Comparison of ENCODE assay signal across 9 cellular contexts in the genomic region with DNA sequence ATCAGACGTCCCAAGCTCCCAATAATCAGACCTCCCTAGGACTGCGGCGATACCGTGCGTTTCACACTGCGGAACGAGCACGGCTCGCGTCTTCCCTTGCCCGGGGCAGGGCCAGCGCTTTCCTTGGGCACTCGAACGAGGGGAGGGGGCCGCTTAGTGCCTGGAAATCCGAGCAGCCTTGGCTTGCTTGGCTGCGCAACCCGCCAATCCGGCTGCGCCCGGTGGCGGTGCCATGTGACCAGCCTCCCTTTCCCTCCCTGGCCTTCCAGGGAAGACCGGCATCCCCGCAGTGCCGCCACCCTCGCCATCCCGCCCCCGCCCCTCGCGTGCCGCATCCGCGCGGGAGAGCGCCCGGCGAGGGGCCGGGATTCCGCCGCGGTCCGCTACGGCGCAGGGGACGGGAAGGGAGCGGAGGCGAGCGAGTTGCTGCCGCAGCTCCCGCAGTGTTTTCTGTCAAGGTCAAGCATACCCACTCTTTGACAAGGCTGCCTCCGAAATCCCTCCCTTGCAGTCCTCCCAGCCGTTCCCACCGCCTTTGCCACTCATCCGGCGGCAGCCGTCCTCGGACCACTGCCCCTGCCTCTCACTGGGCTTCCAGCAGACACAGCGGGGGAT. TPM values are rescaled to one million over a fixed set of nuclear protein-coding genes. Genes with fewer than 3 reads are reported as not detected.
A peak's percentile ranks its signal among the peaks of the same experiment; 100 is the strongest.
DNase-seq lines count a peak whose midpoint lies in the region; ATAC-seq, FAIRE-seq and TF ChIP-seq lines count a peak whose summit lies in the region.
"Had no signal": no experiment of that assay in that cellular context is flagged by ENCODE, and none has a peak within 500 bp of the region (broad histone marks: within the 10 kb centered on the region; RNA-seq: fewer than 3 reads in every experiment).

No MANE protein-coding gene starts in this region.

- H3K4me1 ChIP-seq in HEK293 (ENCODE audit: control insufficient read depth, insufficient read depth, low read length) (no peaks in the 10 kb centered on the region), RWPE2 (ENCODE audit: insufficient read depth, poor library complexity, severe bottlenecking) (no peaks in the 10 kb centered on the region), endothelial cell of umbilical vein (ENCODE audit: control insufficient read depth, extremely low read depth, insufficient read depth, low read length) (no peaks in the 10 kb centered on the region), mesodermal cell (ENCODE audit: control insufficient read depth, insufficient read depth, low read length, poor library complexity, severe bottlenecking) (no peaks in the 10 kb centered on the region), thyroid gland (peaks cover 4 to 5% of the 10 kb centered on the region in 2 donors)

- H3K9ac ChIP-seq in endothelial cell of umbilical vein (replicated peaks; ENCODE audit: extremely low read depth, insufficient read depth, low read length) = peak overlapping the region; percentile 61

- peak; percentile 69 for ATAC-seq in RWPE2 (ENCODE audit: low read depth)

- H3K9me3 ChIP-seq in HEK293 (ENCODE audit: control insufficient read depth, insufficient read depth, low read depth, low read length) (no peaks in the 10 kb centered on the region), RWPE2 (ENCODE audit: severe bottlenecking) (no peaks in the 10 kb centered on the region), endothelial cell of umbilical vein (replicated peaks; ENCODE audit: control insufficient read depth, insufficient read depth, low read length) (no peaks in the 10 kb centered on the region), mesodermal cell (ENCODE audit: control insufficient read depth, low read length) (no peaks in the 10 kb centered on the region), thyroid gland (no peaks in the 10 kb centered on the region)

- peak overlapping the region; percentile 56 for H2AFZ ChIP-seq in endothelial cell of umbilical vein (ENCODE audit: low read depth, low read length)

- no peaks in the 10 kb centered on the region for H3K27me3 ChIP-seq in RWPE2 (ENCODE audit: insufficient read depth, poor library complexity, severe bottlenecking)
- H3K27me3 ChIP-seq in endothelial cell of umbilical vein (ENCODE audit: control insufficient read depth in 2 of 2, insufficient read depth in 2 of 2, low read length in 2 of 2) = no peaks in the 10 kb centered on the region
- no peaks in the 10 kb centered on the region for H3K27me3 ChIP-seq in thyroid gland

- DNase-seq in ACHN (peak; percentile 22), RWPE2 (ENCODE audit: low spot score) (no peak), endothelial cell of umbilical vein (ENCODE audit: low read depth, low spot score) (peak; percentile 88), thyroid gland (peak; percentile 86 to 87), RKO (ENCODE audit: low spot score) (no peak)
- DNase-seq in activated CD4-positive, alpha-beta T cell treated with anti-CD3 and anti-CD28 coated beads, Interleukin-2, amount 50 U/mL, for 1 hour = no peak

- H3K4me3 ChIP-seq in HEK293 (ENCODE audit: low read depth, low read length) (peak overlapping the region; percentile 30), RWPE2 (ENCODE audit: severe bottlenecking) (peak overlapping the region; percentile 24), endothelial cell of umbilical vein (replicated peaks in 1 of 3; ENCODE audit: insufficient read depth in 1 of 3, low read depth in 1 of 3, low read length in 3 of 3) (peak overlapping the region in 2 of 3 experiments; percentile 18 to 56), mesodermal cell (ENCODE audit: extremely low read depth, insufficient read depth, low read length, poor library complexity, severe bottlenecking) (peak overlapping the region; percentile 42), thyroid gland (replicated peaks in 1 of 3) (peak overlapping the region in 2 of 3 donors; percentile 30 to 42)

- no TSS peak for BruUV-seq in endothelial cell of umbilical vein (replicated peaks; lab: Mats Ljungman, UMichigan)

- TF ChIP-seq POLR2A in endothelial cell of umbilical vein (IDR thresholded peaks at IDR 0.05; ENCODE audit: low read depth, low read length) = peak; percentile 15
- TF ChIP-seq POLR2A in thyroid gland (IDR thresholded peaks at IDR 0.05) = peak; percentile 4 to 85

- WGBS in mesodermal cell (ENCODE audit: insufficient coverage in 2 of 2), 2 experiments = 0 to 1% methylated on average over 28 to 31 of the region's 58 CpGs
- WGBS in thyroid gland, 2 donors = 0% methylated on average over 32 to 38 of the region's 58 CpGs

- no peaks in the 10 kb centered on the region for H3K36me3 ChIP-seq in HEK293 (ENCODE audit: control insufficient read depth in 2 of 2, insufficient read depth in 1 of 2, low read length in 2 of 2)
- H3K36me3 ChIP-seq in RWPE2 (ENCODE audit: low read depth) = no peaks in the 10 kb centered on the region
- no peaks in the 10 kb centered on the region for H3K36me3 ChIP-seq in endothelial cell of umbilical vein (ENCODE audit: control insufficient read depth in 2 of 2, extremely low read depth in 1 of 2, insufficient read depth in 2 of 2, low read length in 2 of 2)
- H3K36me3 ChIP-seq in mesodermal cell (ENCODE audit: control insufficient read depth, insufficient read depth, low read length) = no peaks in the 10 kb centered on the region
- H3K36me3 ChIP-seq in thyroid gland = no peaks in the 10 kb centered on the region

- no peaks in the 10 kb centered on the region for H3K9me1 ChIP-seq in endothelial cell of umbilical vein (replicated peaks; ENCODE audit: control insufficient read depth, extremely low read depth, insufficient read depth, low read length)

- POLR2A ChIA-PET in HEK293 (lab: Yijun Ruan, JAX) (no interaction called here), endothelial cell of umbilical vein (lab: Charles Lee) (interaction anchor here (0.6 to 0.9 kb wide), 2 partner anchors 8 to 33 kb away, joined by 3 read pairs; no protein-coding TSS in a partner anchor)

- in situ Hi-C loops in ACHN (cut with HindIII; ENCODE audit: low pct_ligation_motif_present, low pct_unique_long_range_greater_than_20kb, low sequenced_read_pairs) = no loop called here

- CTCF ChIA-PET in HEK293 (lab: Yijun Ruan, JAX) (no interaction called here), endothelial cell of umbilical vein (lab: Charles Lee) (interaction anchor here (1.3 to 1.9 kb wide), 3 partner anchors 33 to 40 kb away, joined by 5 to 16 read pairs (median 5); no protein-coding TSS in a partner anchor)

- H3K4me2 ChIP-seq in endothelial cell of umbilical vein (ENCODE audit: insufficient read depth, low read length) = peak overlapping the region; percentile 42

- no peak; the same call in 1 of the 2 replicates for TF ChIP-seq CTCF in HEK293 (tag by site-specific recombination; IDR thresholded peaks at IDR 0.05)
- no peak for TF ChIP-seq CTCF in RWPE2 (IDR thresholded peaks at IDR 0.05; ENCODE audit: poor library complexity, severe bottlenecking)
- no peak for TF ChIP-seq CTCF in endothelial cell of umbilical vein (IDR thresholded peaks at IDR 0.05; ENCODE audit: extremely low read depth in 1 of 2, insufficient read depth in 1 of 2, low read depth in 1 of 2, low read length in 2 of 2)
- peak in 1 of 6 experiments; percentile 9 for TF ChIP-seq CTCF in thyroid gland (IDR thresholded peaks at IDR 0.05)

- intact Hi-C loops in endothelial cell of umbilical vein (cut with micrococcal nuclease) = loop anchor here (1.0 kb wide), 3 partner anchors 8 to 16 kb away; partner anchors contain the start of gene RNF19B
- intact Hi-C loops in thyroid gland (cut with DNase I) = no loop called here

- H3K79me2 ChIP-seq in endothelial cell of umbilical vein (ENCODE audit: control insufficient read depth, insufficient read depth, low read length) = no peaks in the 10 kb centered on the region

- no peaks in the 10 kb centered on the region for H4K20me1 ChIP-seq in endothelial cell of umbilical vein (replicated peaks; ENCODE audit: control insufficient read depth, extremely low read depth, insufficient read depth, low read length)

- no peak overlapping the region; the same call in 1 of the 2 replicates for H3K27ac ChIP-seq in HEK293 (ENCODE audit: extremely low read depth, low read depth, low read length)
- no peak overlapping the region for H3K27ac ChIP-seq in RWPE2 (ENCODE audit: poor library complexity, severe bottlenecking)
- no peak overlapping the region for H3K27ac ChIP-seq in endothelial cell of umbilical vein (ENCODE audit: insufficient read depth, low read depth, low read length)
- no peak overlapping the region for H3K27ac ChIP-seq in mesodermal cell (ENCODE audit: low read depth, low read length, severe bottlenecking)
- H3K27ac ChIP-seq in thyroid gland = peak overlapping the region; percentile 71 to 93 (median 90)
- H3K27ac ChIP-seq: epithelial cell of prostate had no signal

- dilution Hi-C loops in endothelial cell of umbilical vein (cut with MboI; ENCODE audit: extremely low pct_ligation_motif_present, low sequenced_read_pairs) = no loop called here

- peak; percentile 66 for FAIRE-seq in endothelial cell of umbilical vein (lab: Jason Lieb, UNC)

TF ChIP-seq in HEK293, 187 proteins besides CTCF, POLR2A, EP300 and RAD21 (continues in another document):
- TF ChIP-seq FEZF1 (tag by site-specific recombination; IDR thresholded peaks at IDR 0.05) = no peak

TF ChIP-seq in endothelial cell of umbilical vein, 7 proteins besides CTCF, POLR2A, EP300 and RAD21:
- peak; percentile 33 for TF ChIP-seq POLR2AphosphoS5 (IDR thresholded peaks at IDR 0.05; ENCODE audit: insufficient read depth, low read depth, low read length)
- TF ChIP-seq, protein P1, sequence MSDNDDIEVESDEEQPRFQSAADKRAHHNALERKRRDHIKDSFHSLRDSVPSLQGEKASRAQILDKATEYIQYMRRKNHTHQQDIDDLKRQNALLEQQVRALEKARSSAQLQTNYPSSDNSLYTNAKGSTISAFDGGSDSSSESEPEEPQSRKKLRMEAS (IDR thresholded peaks at IDR 0.05; ENCODE audit: insufficient read depth, insufficient read length) = peak; percentile 55
- no peak for TF ChIP-seq GATA2 (IDR thresholded peaks at IDR 0.05; ENCODE audit: insufficient read depth, insufficient read length, low read depth, low read length)

RNA-seq across cellular contexts. Expression of gene RNF19B, which starts 8.3 kb away (rescaled TPM):
- total RNA-seq in endothelial cell of umbilical vein (24.2 and 25.6 TPM in 2 replicates), thyroid gland (10 to 100 TPM; 13.6 to 24.6 (median 22.4) TPM)
- polyA plus RNA-seq in endothelial cell of umbilical vein = 19.2 and 19.6 TPM in 2 replicates
- 24.0 and 26.1 TPM in 2 replicates for polyA plus RNA-seq in endothelial cell of umbilical vein (2011; cell fraction: cytosol; rRNA removed)
- polyA plus RNA-seq in endothelial cell of umbilical vein (2011; cell fraction: nucleus; rRNA removed) = 13.0 and 13.6 TPM in 2 replicates
- polyA plus RNA-seq in endothelial cell of umbilical vein (2012) = 26.1 and 29.0 TPM in 2 replicates
- 25.3 and 31.0 TPM in 2 replicates for polyA minus RNA-seq in endothelial cell of umbilical vein
- 9.6 TPM for polyA minus RNA-seq in endothelial cell of umbilical vein (2011; cell fraction: cytosol; rRNA and poly(A)+ RNA removed)
- polyA minus RNA-seq in endothelial cell of umbilical vein (2011; cell fraction: nucleus; rRNA and poly(A)+ RNA removed) = 9.5 and 9.8 TPM in 2 replicates
- polyA plus RNA-seq in mesodermal cell (2013, experiment 1 of 2) = 13.0 TPM
- polyA plus RNA-seq in mesodermal cell (2013, experiment 2 of 2) = 11.7 TPM

Comparison
In these comparisons a context has a peak if more than half of its experiments do, and no peak if none do; other contexts are left out.
1. DNase-seq: peak in ACHN (single experiment), endothelial cell of umbilical vein (single experiment) and thyroid gland (2 of 2); none in RWPE2 (single experiment), RKO (single experiment) and activated CD4-positive, alpha-beta T cell treated with anti-CD3 and anti-CD28 coated beads, Interleukin-2, amount 50 U/mL, for 1 hour (single experiment).
2. H3K27ac ChIP-seq: peak in thyroid gland (3 of 3); none in HEK293 (single experiment), RWPE2 (single experiment), endothelial cell of umbilical vein (single experiment) and mesodermal cell (single experiment).
3. Peak in every context shown above with its lines, with median percentiles within 50 percentile points of each other: H3K4me3 ChIP-seq.